ENCODE assay signal across 12 cellular contexts in the genomic region with DNA sequence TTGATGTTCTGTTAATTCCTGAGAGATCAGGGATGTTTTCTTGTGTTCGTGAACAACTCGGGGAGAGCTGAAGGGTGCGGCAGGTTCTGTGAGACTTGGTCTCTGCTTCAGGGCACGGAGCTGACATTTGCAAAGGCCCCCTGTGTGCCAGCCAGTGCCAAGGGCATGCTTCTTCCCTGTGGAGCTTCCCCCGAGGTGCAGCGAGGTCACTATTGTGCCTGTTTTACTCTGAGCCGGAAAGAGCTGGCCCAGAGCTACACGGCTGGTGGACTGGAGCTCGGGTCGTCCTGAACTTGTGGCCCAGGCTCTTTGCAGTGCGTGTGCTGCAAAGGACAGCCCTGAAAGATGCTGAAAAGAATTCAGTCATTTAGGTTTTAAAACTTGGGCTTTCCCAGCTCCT.
"Had no signal": no experiment of that assay in that cellular context is flagged by ENCODE, and none has a peak within 500 bp of the region (broad histone marks: within the 10 kb centered on the region; RNA-seq: fewer than 3 reads in every experiment).

No MANE protein-coding gene starts in this region.

- H3K36me3 ChIP-seq: neutrophil, pancreas, suprapubic skin had no signal

- DNase-seq: activated naive CD4-positive, alpha-beta T cell; activated naive CD8-positive, alpha-beta T cell treated with anti-CD3 and anti-CD28 coated beads for 36 hours; amygdala; body of pancreas; central memory CD4-positive, alpha-beta T cell; kidney; natural killer cell; pancreas; stimulated activated naive CD8-positive, alpha-beta T cell treated with anti-CD3 and anti-CD28 coated beads, Interleukin-15, amount 100 ng/mL, for 72 hours had no signal

- H3K9me3 ChIP-seq: body of pancreas, neutrophil, pancreas, suprapubic skin had no signal

- ATAC-seq: body of pancreas; left lobe of liver; natural killer cell; pancreas; stimulated activated naive CD8-positive, alpha-beta T cell treated with anti-CD3 and anti-CD28 coated beads, Interleukin-15, amount 100 ng/mL, for 72 hours had no signal

- H3K27ac ChIP-seq: body of pancreas, neutrophil, pancreas, suprapubic skin had no signal

- H3K27me3 ChIP-seq: body of pancreas, neutrophil had no signal

- H3K4me3 ChIP-seq: body of pancreas, pancreas, suprapubic skin had no signal
